Comparison of ENCODE assay signal across 9 cellular contexts in genomic region chr3:138188013-138188352, GRCh38. TPM values are rescaled to one million over a fixed set of nuclear protein-coding genes. Genes with fewer than 3 reads are reported as not detected.
DNase-seq lines count a peak whose midpoint lies in the region; ATAC-seq and TF ChIP-seq lines count a peak whose summit lies in the region.
"Had no signal": no experiment of that assay in that cellular context is flagged by ENCODE, and none has a peak within 500 bp of the region (broad histone marks: within the 10 kb centered on the region; RNA-seq: fewer than 3 reads in every experiment).

No MANE protein-coding gene starts in this region.

- peaks cover 31% of the 10 kb centered on the region for H3K4me1 Mint-ChIP-seq in activated CD8-positive, alpha-beta T cell treated with anti-CD3 and anti-CD28 coated beads for 36 hours (ENCODE audit: low read depth)

- peak; percentile 60 for DNase-seq in DND-41
- no peak for DNase-seq in HL-60 (ENCODE audit: low read depth in 1 of 2, low spot score in 1 of 2)
- DNase-seq in activated CD8-positive, alpha-beta T cell treated with anti-CD3 and anti-CD28 coated beads for 36 hours: no peak
- DNase-seq in heart left ventricle: no peak
- no peak for DNase-seq in gastrocnemius medialis
- no peak for DNase-seq in NCI-H748 treated with DMSO at 0.1 percent for 48 hours (lab: John Stamatoyannopoulos, UW)
- no peak for DNase-seq in NCI-H510A (lab: John Stamatoyannopoulos, UW)

- intact Hi-C loops in activated CD8-positive, alpha-beta T cell treated with anti-CD3 and anti-CD28 coated beads for 36 hours (cut with micrococcal nuclease): loop anchor here (5.0 to 10.0 kb wide), 2 partner anchors 47 to 139 kb away; partner anchors contain the start of gene NME9
- intact Hi-C loops in heart left ventricle (cut with DNase I) (loop anchor here in 2 of 10 donors (5.0 to 10.0 kb wide), 2 partner anchors 71 to 237 kb away; partner anchors contain the start of gene DZIP1L (in 1 of the 2)), gastrocnemius medialis (cut with DNase I; ENCODE audit: low total_unique reads) (loop anchor here (5.0 to 10.0 kb wide), 4 partner anchors 139 to 729 kb away; partner anchors contain the start of genes CEP70 and NME9)

- peak overlapping the region; percentile 86 for H3K4me3 Mint-ChIP-seq in activated CD8-positive, alpha-beta T cell treated with anti-CD3 and anti-CD28 coated beads for 36 hours

- peaks cover 37% of the 10 kb centered on the region for H3K4me1 ChIP-seq in DND-41 (ENCODE audit: insufficient read depth, low read length)
- H3K4me1 ChIP-seq in heart left ventricle: peaks cover 0 to 36% (median 24%) of the 10 kb centered on the region in 12 donors
- peaks cover 36 to 42% of the 10 kb centered on the region in 2 donors for H3K4me1 ChIP-seq in gastrocnemius medialis

- H3K27ac Mint-ChIP-seq in activated CD8-positive, alpha-beta T cell treated with anti-CD3 and anti-CD28 coated beads for 36 hours: peak overlapping the region; percentile 98

- peak overlapping the region; percentile 99 for H3K27ac ChIP-seq in DND-41 (ENCODE audit: low read length)
- peak overlapping the region; percentile 97 for H3K27ac ChIP-seq in HL-60 (replicated peaks)
- H3K27ac ChIP-seq in heart left ventricle: peak overlapping the region; percentile 83 to 99 (median 93)
- peak overlapping the region; percentile 92 to 99 (median 98) for H3K27ac ChIP-seq in gastrocnemius medialis

- peaks cover 16% of the 10 kb centered on the region for H3K36me3 Mint-ChIP-seq in activated CD8-positive, alpha-beta T cell treated with anti-CD3 and anti-CD28 coated beads for 36 hours (ENCODE audit: low read depth)

- no peak for TF ChIP-seq POLR2A in heart left ventricle (IDR thresholded peaks at IDR 0.05)
- TF ChIP-seq POLR2A in gastrocnemius medialis (IDR thresholded peaks at IDR 0.05): no peak

- CTCF ChIA-PET in activated CD8-positive, alpha-beta T cell treated with anti-CD3 and anti-CD28 coated beads for 36 hours (lab: Charles Lee): interaction anchor here (1.4 to 2.5 kb wide), 2 partner anchors 14 to 728 kb away, joined by 4 to 11 read pairs; partner anchors contain the start of gene DBR1

- peak overlapping the region; percentile 93 for H2AFZ ChIP-seq in DND-41 (ENCODE audit: low read depth, low read length)

- H3K79me2 ChIP-seq in DND-41 (ENCODE audit: insufficient read depth, low read length): peaks cover 56% of the 10 kb centered on the region

- H3K36me3 ChIP-seq in DND-41 (ENCODE audit: insufficient read depth, low read length) (peaks cover 24% of the 10 kb centered on the region), heart left ventricle (peaks cover 0 to 20% (median 8%) of the 10 kb centered on the region in 9 donors), gastrocnemius medialis (peaks cover 0 to 5% of the 10 kb centered on the region in 2 donors)

- no peak for TF ChIP-seq CTCF in DND-41 (IDR thresholded peaks at IDR 0.05; ENCODE audit: borderline replicate concordance, extremely low read depth, low read length, poor library complexity, severe bottlenecking)
- no peak for TF ChIP-seq CTCF in HL-60 (IDR thresholded peaks at IDR 0.05; ENCODE audit: insufficient read depth, low read length)
- TF ChIP-seq CTCF in activated CD8-positive, alpha-beta T cell treated with anti-CD3 and anti-CD28 coated beads for 36 hours (IDR thresholded peaks at IDR 0.05): no peak
- no peak for TF ChIP-seq CTCF in heart left ventricle (IDR thresholded peaks at IDR 0.05)
- no peak for TF ChIP-seq CTCF in gastrocnemius medialis (IDR thresholded peaks at IDR 0.05 in 4 of 5, conservative IDR thresholded peaks at IDR 0.05 in 1 of 5)

- peaks cover 3% of the 10 kb centered on the region for H3K27me3 Mint-ChIP-seq in activated CD8-positive, alpha-beta T cell treated with anti-CD3 and anti-CD28 coated beads for 36 hours

- no peaks in the 10 kb centered on the region for H3K27me3 ChIP-seq in DND-41 (ENCODE audit: insufficient read depth, low read length, poor library complexity)
- H3K27me3 ChIP-seq in HL-60 (ENCODE audit: insufficient read depth, poor library complexity, severe bottlenecking): no peaks in the 10 kb centered on the region
- peaks cover 0 to 7% (median 0%) of the 10 kb centered on the region in 9 donors for H3K27me3 ChIP-seq in heart left ventricle
- H3K27me3 ChIP-seq in gastrocnemius medialis: no peaks in the 10 kb centered on the region

- H3K4me2 ChIP-seq in DND-41 (ENCODE audit: insufficient read depth, low read length): peak overlapping the region; percentile 92

- 0 to 1% (median 0%) methylated on average over 11 of the region's 11 CpGs for WGBS in heart left ventricle, 4 donors

- POLR2A ChIA-PET in activated CD8-positive, alpha-beta T cell treated with anti-CD3 and anti-CD28 coated beads for 36 hours (lab: Charles Lee): interaction anchor here (0.9 to 4.4 kb wide), 8 partner anchors 9 to 176 kb away, joined by 3 to 46 read pairs (median 5); partner anchors contain the start of gene DBR1

- peaks cover 36% of the 10 kb centered on the region for H4K20me1 ChIP-seq in DND-41 (ENCODE audit: insufficient read depth, low read length)

- ATAC-seq in DND-41 (ENCODE audit: insufficient read depth, low read depth) (peak; percentile 62), heart left ventricle (peak; percentile 10 to 72 (median 44)), gastrocnemius medialis (peak; percentile 59 to 71), HG02840 (IDR thresholded peaks at IDR 0.05; ENCODE audit: low FRiP score, unreplicated experiment) (no peak)
- ATAC-seq in activated CD8-positive, alpha-beta T cell treated with anti-CD3 and anti-CD28 coated beads for 36 hours: peak; percentile 17

- H3K9me3 Mint-ChIP-seq in activated CD8-positive, alpha-beta T cell treated with anti-CD3 and anti-CD28 coated beads for 36 hours: no peaks in the 10 kb centered on the region

- in situ Hi-C loops in gastrocnemius medialis (cut with MboI; ENCODE audit: low sequenced_read_pairs in 4 of 4): loop anchor here in 1 of 4 donors (25.0 kb wide), 1 partner anchor 149 kb away; the partner anchor contains the start of genes MRAS and NME9

- peak overlapping the region; percentile 85 for H3K9ac ChIP-seq in DND-41 (ENCODE audit: low read depth, low read length)

- H3K9me3 ChIP-seq in DND-41 (ENCODE audit: insufficient read depth, low read length, severe bottlenecking) (no peaks in the 10 kb centered on the region), heart left ventricle (no peaks in the 10 kb centered on the region), gastrocnemius medialis (no peaks in the 10 kb centered on the region)

- H3K4me3 ChIP-seq in DND-41 (ENCODE audit: low read depth in 1 of 2, low read length in 2 of 2) (peak overlapping the region; percentile 58 to 74; a peak in 3 of 4 replicates), HL-60 (replicated peaks; ENCODE audit: insufficient read depth, low read length) (peak overlapping the region; percentile 92), heart left ventricle (peak overlapping the region; percentile 62 to 96 (median 78)), gastrocnemius medialis (peak overlapping the region; percentile 72 to 99 (median 92))

RNA-seq across cellular contexts. Expression of gene ARMC8, which starts 0.9 kb away (rescaled TPM):
- total RNA-seq in activated CD8-positive, alpha-beta T cell treated with anti-CD3 and anti-CD28 coated beads for 36 hours: 10 to 100 TPM; 48.1 to 51.4 TPM
- total RNA-seq in heart left ventricle (10 to 100 TPM; 26.9 to 42.9 (median 33.3) TPM), gastrocnemius medialis (10 to 100 TPM; 53.1 to 83.1 (median 65.8) TPM)
- 10 to 100 TPM; 10.1 to 40.6 TPM for polyA plus RNA-seq in heart left ventricle

RNA-seq across cellular contexts. Expression of gene DBR1, which starts 13.3 kb away (rescaled TPM):
- total RNA-seq in activated CD8-positive, alpha-beta T cell treated with anti-CD3 and anti-CD28 coated beads for 36 hours: 10 to 100 TPM; 21.2 to 22.7 TPM
- total RNA-seq in heart left ventricle (10 to 100 TPM in 1 of 9 donors, 1 to 10 TPM in 8; 6.2 to 11.0 (median 7.9) TPM), gastrocnemius medialis (10 to 100 TPM in 1 of 4 donors, 1 to 10 TPM in 3; 6.5 to 22.2 (median 6.6) TPM)
- 1 to 10 TPM; 3.2 to 8.1 TPM for polyA plus RNA-seq in heart left ventricle

RNA-seq across cellular contexts. Expression of gene A4GNT, which starts 55.8 kb away (rescaled TPM):
- total RNA-seq in activated CD8-positive, alpha-beta T cell treated with anti-CD3 and anti-CD28 coated beads for 36 hours: not detected
- total RNA-seq in heart left ventricle: not detected
- polyA plus RNA-seq in heart left ventricle: not detected
- not detected for total RNA-seq in gastrocnemius medialis
- total RNA-seq: T-helper 2 cell treated with Interferon-gamma antibody and Interleukin-4, amounts not matched to agents 100 ng/mL and 5 ng/mL, for 36 hours had no signal
